27 cellular contexts compared by ENCODE assay signal in genomic region chr6:3272911-3273547, GRCh38. TPM values are rescaled to one million over a fixed set of nuclear protein-coding genes. Genes with fewer than 3 reads are reported as not detected.
"Had no signal": no experiment of that assay in that cellular context is flagged by ENCODE, and none has a peak within 500 bp of the region (broad histone marks: within the 10 kb centered on the region; RNA-seq: fewer than 3 reads in every experiment).

No MANE protein-coding gene starts in this region.

- H3K27ac Mint-ChIP-seq: activated naive CD8-positive, alpha-beta T cell treated with anti-CD3 and anti-CD28 coated beads, Interleukin-2, amount 10 ng/mL, durations not matched to agents 7 days and 5 days; mesothelial cell of epicardium; naive B cell; stimulated activated naive CD8-positive, alpha-beta T cell treated with anti-CD3 and anti-CD28 coated beads, Interleukin-15, Interleukin-2, amounts not matched to agents 100 ng/mL and 50 ng/mL, for 24 hours had no signal

- DNase-seq: activated CD4-positive, alpha-beta T cell treated with anti-CD3 and anti-CD28 coated beads for 4 hours; activated CD4-positive, alpha-beta T cell treated with anti-CD3 and anti-CD28 coated beads, Interleukin-2, amount 50 U/mL, for 48 hours; activated CD8-positive, alpha-beta memory T cell treated with anti-CD3 and anti-CD28 coated beads for 24 hours; activated effector memory CD4-positive, alpha-beta T cell treated with Interleukin-2 at 50 U/mL for 16 hours; activated naive CD4-positive, alpha-beta T cell treated with Interleukin-2 at 50 U/mL for 16 hours; activated naive CD8-positive, alpha-beta T cell treated with anti-CD3 and anti-CD28 coated beads, Interleukin-2, amount 10 ng/mL, durations not matched to agents 7 days and 5 days; foreskin keratinocyte; left lung; mammary epithelial cell; naive B cell; nephron progenitor cell; nucleus accumbens; psoas muscle; stimulated activated CD4-positive, alpha-beta T cell treated with anti-CD3 and anti-CD28 coated beads, Interleukin-12 subunit alpha, Interleukin-12 subunit beta, amount 100 ng/mL, for 4 hours; stimulated activated CD4-positive, alpha-beta T cell treated with anti-CD3 and anti-CD28 coated beads, Interleukin-4, amount 100 ng/mL, for 1 hour; trophoblast cell had no signal

- H3K4me1 Mint-ChIP-seq: mesothelial cell of epicardium had no signal

- FAIRE-seq: endothelial cell of umbilical vein, islet of Langerhans, pancreas, urothelium cell line had no signal

- H3K9me3 ChIP-seq: ascending aorta, heart left ventricle, left lung, pancreas, psoas muscle, right atrium auricular region, thoracic aorta had no signal

- H3K27ac ChIP-seq: ascending aorta, foreskin keratinocyte, heart left ventricle, left lung, pancreas, psoas muscle, right atrium auricular region, thoracic aorta had no signal

- H3K4me1 ChIP-seq: ascending aorta, foreskin keratinocyte, heart left ventricle, left lung, pancreas, psoas muscle, right atrium auricular region had no signal

- H3K4me3 ChIP-seq: ascending aorta, heart left ventricle, left lung, pancreas, psoas muscle, right atrium auricular region, thoracic aorta had no signal

- H3K27me3 Mint-ChIP-seq: activated naive CD8-positive, alpha-beta T cell treated with anti-CD3 and anti-CD28 coated beads, Interleukin-2, amount 10 ng/mL, durations not matched to agents 7 days and 5 days; brain; naive B cell; stimulated activated naive CD8-positive, alpha-beta T cell treated with anti-CD3 and anti-CD28 coated beads, Interleukin-15, Interleukin-2, amounts not matched to agents 100 ng/mL and 50 ng/mL, for 24 hours had no signal

- H3K27me3 ChIP-seq: ascending aorta, foreskin keratinocyte, heart left ventricle, left lung, pancreas, right atrium auricular region had no signal

- ATAC-seq: foreskin keratinocyte, heart left ventricle, left lung, pancreas, psoas muscle had no signal

- H3K9me3 Mint-ChIP-seq: activated naive CD8-positive, alpha-beta T cell treated with anti-CD3 and anti-CD28 coated beads, Interleukin-2, amount 10 ng/mL, durations not matched to agents 7 days and 5 days; brain; mesothelial cell of epicardium; naive B cell; nephron progenitor cell; stimulated activated naive CD8-positive, alpha-beta T cell treated with anti-CD3 and anti-CD28 coated beads, Interleukin-15, Interleukin-2, amounts not matched to agents 100 ng/mL and 50 ng/mL, for 24 hours had no signal

- H3K4me3 Mint-ChIP-seq: activated naive CD8-positive, alpha-beta T cell treated with anti-CD3 and anti-CD28 coated beads, Interleukin-2, amount 10 ng/mL, durations not matched to agents 7 days and 5 days; brain; mesothelial cell of epicardium; naive B cell; nephron progenitor cell; stimulated activated naive CD8-positive, alpha-beta T cell treated with anti-CD3 and anti-CD28 coated beads, Interleukin-15, Interleukin-2, amounts not matched to agents 100 ng/mL and 50 ng/mL, for 24 hours had no signal

RNA-seq across cellular contexts. Expression of gene TUBB2B, which starts 45.6 kb away (rescaled TPM):
- total RNA-seq: activated naive CD8-positive, alpha-beta T cell treated with anti-CD3 and anti-CD28 coated beads, Interleukin-2, amount 10 ng/mL, durations not matched to agents 7 days and 5 days; ascending aorta had no signal
